In the genomic region with DNA sequence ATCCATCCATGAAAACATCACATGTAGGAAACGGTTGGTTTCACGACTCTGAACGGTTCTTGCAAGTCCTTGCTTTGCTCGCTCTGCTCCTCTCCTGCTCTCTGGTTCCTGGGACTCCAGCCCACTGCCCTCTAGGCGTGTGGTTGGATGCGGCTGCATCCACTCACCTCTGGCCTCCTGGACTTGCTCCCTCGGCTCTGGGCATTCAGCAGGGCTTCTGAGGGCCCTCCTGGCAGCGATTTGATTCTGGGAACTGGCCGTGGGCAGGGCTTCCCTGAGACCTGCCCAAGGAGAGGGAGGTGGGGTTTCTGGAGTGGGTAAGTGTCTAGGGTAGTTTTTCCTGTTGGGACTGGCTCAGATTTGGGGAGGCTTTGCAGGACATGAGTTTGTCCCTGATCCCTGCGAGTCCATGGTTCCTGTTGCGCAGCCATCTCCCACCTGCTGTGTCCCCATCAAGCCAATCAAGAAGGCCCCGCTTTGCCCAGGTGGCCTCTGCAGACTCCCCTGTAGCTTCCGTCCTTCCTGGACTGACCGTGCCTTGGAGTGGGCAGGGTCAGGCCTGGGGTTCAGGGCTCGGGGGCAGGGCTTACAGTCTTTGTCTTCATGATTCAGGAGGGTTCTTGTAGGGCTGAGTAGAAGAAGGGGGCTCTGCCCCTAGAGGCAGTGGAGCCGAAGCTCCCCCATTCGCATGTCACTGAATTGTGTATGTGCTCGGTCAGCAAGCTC, we compare ENCODE assay signal across 33 cellular contexts.
A peak's percentile ranks its signal among the peaks of the same experiment; 100 is the strongest.
DNase-seq lines count a peak whose midpoint lies in the region; ATAC-seq and TF ChIP-seq lines count a peak whose summit lies in the region.
"Had no signal": no experiment of that assay in that cellular context is flagged by ENCODE, and none has a peak within 500 bp of the region (broad histone marks: within the 10 kb centered on the region; RNA-seq: fewer than 3 reads in every experiment).

No MANE protein-coding gene starts in this region.

- no peak overlapping the region for H3K27ac Mint-ChIP-seq in MCF 10A (ENCODE audit: low read depth, unreplicated experiment)
- H3K27ac Mint-ChIP-seq: progenitor cell of endocrine pancreas; stimulated activated naive CD8-positive, alpha-beta T cell treated with anti-CD3 and anti-CD28 coated beads, Interleukin-15, amount 100 ng/mL, for 72 hours; T-cell had no signal

- 81 to 82% methylated on average over 18 of the region's 18 CpGs for WGBS in testis, 2 donors

- H3K27me3 ChIP-seq in breast epithelium (peaks cover 0 to 16% of the 10 kb centered on the region in 2 donors), testis (no peaks in the 10 kb centered on the region), PC-9 (ENCODE audit: insufficient read depth, low read depth) (peaks cover 99% of the 10 kb centered on the region)
- H3K27me3 ChIP-seq: brain microvascular endothelial cell, right lobe of liver, thyroid gland had no signal

- no peak overlapping the region for H3K4me2 ChIP-seq in PC-9
- H3K4me2 ChIP-seq: A549 had no signal

- TF ChIP-seq CTCF in breast epithelium (IDR thresholded peaks at IDR 0.05) (no peak), MCF 10A (IDR thresholded peaks at IDR 0.05; ENCODE audit: unreplicated experiment) (no peak), testis (IDR thresholded peaks at IDR 0.05) (no peak), PC-9 (conservative IDR thresholded peaks at IDR 0.05) (no peak)

- H3K4me1 ChIP-seq in breast epithelium, result no peaks in the 10 kb centered on the region
- no peaks in the 10 kb centered on the region for H3K4me1 ChIP-seq in testis
- no peaks in the 10 kb centered on the region for H3K4me1 ChIP-seq in PC-9 (replicated peaks; ENCODE audit: insufficient read depth)
- H3K4me1 ChIP-seq: A549, left ventricle myocardium inferior, right lobe of liver, SJCRH30, thyroid gland had no signal

- no peaks in the 10 kb centered on the region for H3K36me3 ChIP-seq in breast epithelium
- H3K36me3 ChIP-seq in testis (ENCODE audit: low read depth, missing control alignments), result no peaks in the 10 kb centered on the region
- H3K36me3 ChIP-seq in PC-9 (ENCODE audit: low read depth), result no peaks in the 10 kb centered on the region
- H3K36me3 ChIP-seq: brain microvascular endothelial cell, left ventricle myocardium inferior, neutrophil, right lobe of liver, SJCRH30, thyroid gland had no signal

- TF ChIP-seq POLR2A in breast epithelium (IDR thresholded peaks at IDR 0.05), result no peak
- no peak for TF ChIP-seq POLR2A in testis (IDR thresholded peaks at IDR 0.05)

- H3K27ac ChIP-seq in breast epithelium, result no peak overlapping the region
- no peak overlapping the region for H3K27ac ChIP-seq in testis
- no peak overlapping the region for H3K27ac ChIP-seq in PC-9
- H3K27ac ChIP-seq: A549, brain microvascular endothelial cell, epithelial cell of prostate, HL-60, left ventricle myocardium inferior, neutrophil, right lobe of liver, SJCRH30, thyroid gland had no signal

- H3K79me2 ChIP-seq in PC-9 (ENCODE audit: low read depth), result no peaks in the 10 kb centered on the region

- H3K4me3 Mint-ChIP-seq in MCF 10A (ENCODE audit: unreplicated experiment), result no peak overlapping the region
- H3K4me3 Mint-ChIP-seq: stimulated activated naive CD8-positive, alpha-beta T cell treated with anti-CD3 and anti-CD28 coated beads, Interleukin-15, amount 100 ng/mL, for 72 hours; T-cell had no signal

- no peak for ATAC-seq in HG02870 (IDR thresholded peaks at IDR 0.05; ENCODE audit: unreplicated experiment)
- ATAC-seq in HG03196 (IDR thresholded peaks at IDR 0.05; ENCODE audit: unreplicated experiment), result no peak
- ATAC-seq: A549; activated naive CD4-positive, alpha-beta T cell treated with anti-CD3 and anti-CD28 coated beads, Interleukin-2, amount 50 U/mL, for 72 hours; right lobe of liver; stimulated activated naive CD8-positive, alpha-beta T cell treated with anti-CD3 and anti-CD28 coated beads, Interleukin-15, amount 100 ng/mL, for 72 hours; T-cell had no signal

- H3K36me3 Mint-ChIP-seq in MCF 10A (ENCODE audit: insufficient read depth, unreplicated experiment), result no peaks in the 10 kb centered on the region
- H3K36me3 Mint-ChIP-seq: activated naive CD4-positive, alpha-beta T cell treated with anti-CD3 and anti-CD28 coated beads, Interleukin-2, amount 50 U/mL, for 72 hours; T-cell had no signal

- H4K20me1 ChIP-seq in PC-9 (ENCODE audit: insufficient read depth), result no peaks in the 10 kb centered on the region; the same call in 1 of the 2 replicates

- H3F3A ChIP-seq in PC-9 (ENCODE audit: insufficient read depth, low read depth), result no peaks in the 10 kb centered on the region

- intact Hi-C loops in breast epithelium (cut with DNase I; ENCODE audit: low total_unique reads), result no loop called here
- intact Hi-C loops in MCF 10A (cut with micrococcal nuclease), result no loop called here
- intact Hi-C loops in testis (cut with DNase I; ENCODE audit: low total_unique reads), result no loop called here
- intact Hi-C loops in PC-9 (cut with micrococcal nuclease; ENCODE audit: unreplicated experiment), result no loop called here

- POLR2A ChIA-PET in MCF 10A (lab: Yijun Ruan, JAX), result no interaction called here
- POLR2A ChIA-PET in PC-9 (lab: Charles Lee; ENCODE audit: unreplicated experiment), result no interaction called here

- no peaks in the 10 kb centered on the region for H3K9me2 ChIP-seq in PC-9 (ENCODE audit: insufficient read depth)

- CTCF ChIA-PET in MCF 10A (lab: Yijun Ruan, JAX) (no interaction called here), PC-9 (lab: Charles Lee) (no interaction called here)

- no peaks in the 10 kb centered on the region for H3K9me3 Mint-ChIP-seq in MCF 10A (ENCODE audit: unreplicated experiment)
- H3K9me3 Mint-ChIP-seq: activated naive CD4-positive, alpha-beta T cell treated with anti-CD3 and anti-CD28 coated beads, Interleukin-2, amount 50 U/mL, for 72 hours; stimulated activated naive CD8-positive, alpha-beta T cell treated with anti-CD3 and anti-CD28 coated beads, Interleukin-15, amount 100 ng/mL, for 72 hours; T-cell had no signal

- no peaks in the 10 kb centered on the region for H3K4me1 Mint-ChIP-seq in MCF 10A (ENCODE audit: insufficient read depth, unreplicated experiment)
- H3K4me1 Mint-ChIP-seq: stimulated activated naive CD8-positive, alpha-beta T cell treated with anti-CD3 and anti-CD28 coated beads, Interleukin-15, amount 100 ng/mL, for 72 hours; T-cell had no signal

- BruUV-seq in MCF 10A (replicated peaks; lab: Mats Ljungman, UMichigan) (no TSS peak), PC-9 (replicated peaks; lab: Mats Ljungman, UMichigan) (no TSS peak)

- H3K9me3 ChIP-seq in breast epithelium (no peaks in the 10 kb centered on the region), testis (no peaks in the 10 kb centered on the region), PC-9 (ENCODE audit: insufficient read depth, low read depth) (no peaks in the 10 kb centered on the region)
- H3K9me3 ChIP-seq: A549, left ventricle myocardium inferior, neutrophil, right lobe of liver, SJCRH30, thyroid gland had no signal

- peaks cover 17% of the 10 kb centered on the region for H3K27me3 Mint-ChIP-seq in MCF 10A (ENCODE audit: insufficient read depth, unreplicated experiment)
- H3K27me3 Mint-ChIP-seq: progenitor cell of endocrine pancreas had no signal

- DNase-seq in breast epithelium (ENCODE audit: low spot score in 2 of 2), result peak; percentile 13 to 34
- DNase-seq in MCF 10A (ENCODE audit: unreplicated experiment), result no peak
- peak; percentile 97 for DNase-seq in NCI-H526 treated with DMSO at 0.1 percent for 48 hours (lab: John Stamatoyannopoulos, UW)
- peak; percentile 63 for DNase-seq in iPS-NIHi11 (ENCODE audit: low spot score)
- DNase-seq in testis, result peak; percentile 5
- no peak for DNase-seq in PC-9
- DNase-seq: activated CD4-positive, alpha-beta T cell treated with anti-CD3 and anti-CD28 coated beads, Interleukin-2, amount 50 U/mL, for 4 hours; amygdala; brain microvascular endothelial cell; Calu3; DND-41; GOT3; hypothalamus; left ventricle myocardium inferior; mesendoderm; MV-4-11; NCI-H446 treated with DMSO at 0.1 percent for 48 hours; NCI-H82; SJCRH30; stimulated activated CD4-positive, alpha-beta T cell treated with anti-CD3 and anti-CD28 coated beads, Interleukin-12 subunit alpha, Interleukin-12 subunit beta, amount 100 ng/mL, for 4 hours; stimulated activated CD4-positive, alpha-beta T cell treated with anti-CD3 and anti-CD28 coated beads, Interleukin-2, amount 100 ng/mL, for 48 hours; stimulated activated naive CD8-positive, alpha-beta T cell treated with anti-CD3 and anti-CD28 coated beads, Interleukin-15, amount 100 ng/mL, for 72 hours; thyroid gland had no signal

- H2AFZ ChIP-seq in PC-9, result no peak overlapping the region

- H3K4me3 ChIP-seq in breast epithelium (no peak overlapping the region), testis (no peak overlapping the region), PC-9 (no peak overlapping the region)
- H3K4me3 ChIP-seq: A549, left ventricle myocardium inferior, right lobe of liver, SJCRH30, thyroid gland had no signal

Comparison
In these comparisons a context has a peak if more than half of its experiments do, and no peak if none do; other contexts are left out.
1. DNase-seq: peak in breast epithelium (2 of 2), NCI-H526 treated with DMSO at 0.1 percent for 48 hours (single experiment), iPS-NIHi11 (single experiment) and testis (single experiment); none in MCF 10A (single experiment) and PC-9 (0 of 2).